25 cellular contexts compared by ENCODE assay signal in the genomic region with DNA sequence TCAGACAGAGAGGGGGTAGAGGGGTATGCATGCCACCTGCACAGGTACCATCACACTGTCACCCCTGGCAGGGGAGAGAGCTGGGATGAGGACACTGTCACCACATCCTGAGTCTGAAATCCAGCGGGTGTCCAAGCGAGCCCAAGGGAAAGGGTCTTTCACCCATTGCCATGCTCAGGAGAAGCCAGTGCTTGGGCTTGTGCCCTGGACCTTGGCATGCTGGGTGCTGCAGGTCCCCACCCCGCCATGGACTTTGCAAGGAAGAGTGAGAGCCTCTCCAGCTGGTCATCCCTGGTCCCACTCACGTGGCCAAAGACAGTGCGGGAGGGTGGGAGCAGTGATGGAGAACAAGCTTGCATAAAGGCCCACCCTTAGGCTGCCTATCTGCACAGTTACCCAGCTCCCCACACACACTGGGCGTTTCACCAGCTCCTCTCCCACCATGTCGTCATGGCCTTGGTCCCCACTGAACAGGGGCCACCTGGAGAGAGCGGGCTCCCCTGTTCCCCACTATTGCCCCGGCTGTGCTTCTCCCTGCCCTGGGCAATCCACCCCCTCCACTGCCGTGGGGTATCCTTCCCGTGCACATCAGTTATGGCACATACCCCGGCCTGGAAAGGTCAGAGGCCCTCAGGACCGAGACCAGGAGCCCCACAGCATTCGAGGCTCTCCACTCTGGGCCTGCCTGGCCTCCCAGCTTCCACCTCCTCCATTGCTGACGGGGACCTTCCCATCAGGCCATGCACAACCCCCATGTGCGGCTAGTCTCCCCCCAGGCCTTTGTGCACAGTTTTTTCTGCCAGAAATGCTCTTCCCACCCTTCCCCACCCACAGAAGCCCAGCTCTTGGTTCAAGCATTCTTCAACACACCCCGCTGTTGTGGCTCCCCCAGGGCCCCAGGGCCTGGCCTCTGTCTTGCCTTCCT.
"Had no signal": no experiment of that assay in that cellular context is flagged by ENCODE, and none has a peak within 500 bp of the region (broad histone marks: within the 10 kb centered on the region; RNA-seq: fewer than 3 reads in every experiment).

No MANE protein-coding gene starts in this region.

- DNase-seq: activated CD8-positive, alpha-beta memory T cell treated with anti-CD3 and anti-CD28 coated beads for 24 hours; activated CD8-positive, alpha-beta memory T cell treated with anti-CD3 and anti-CD28 coated beads, Interleukin-2, amount 50 U/mL, for 4 hours; activated naive CD4-positive, alpha-beta T cell treated with anti-CD3 and anti-CD28 coated beads for 36 hours; activated T-cell treated with anti-CD3 and anti-CD28 coated beads, Interleukin-2, amount 50 U/mL, for 24 hours; anterior cingulate cortex; effector CD8-positive, alpha-beta T cell; glutamatergic neuron; mucosa of descending colon; nephron progenitor cell; occipital lobe; stimulated activated CD4-positive, alpha-beta T cell treated with anti-CD3 and anti-CD28 coated beads, Interleukin-2, amount 100 ng/mL, for 48 hours; stimulated activated CD8-positive, alpha-beta memory T cell treated with anti-CD3 and anti-CD28 coated beads, Interleukin-4, amount 100 ng/mL, for 48 hours; stimulated activated naive CD4-positive, alpha-beta T cell; T-helper 9 cell; thyroid gland had no signal

- H3K27ac ChIP-seq: esophagus muscularis mucosa, hepatocyte, right lobe of liver, thyroid gland had no signal

- H3K9me3 ChIP-seq: mucosa of descending colon, right lobe of liver, thyroid gland had no signal

- ATAC-seq: activated T-helper 17 cell treated with anti-CD3 and anti-CD28 coated beads, Interleukin-2, amount 50 U/mL, for 72 hours; mucosa of descending colon had no signal

- H3K4me1 Mint-ChIP-seq: activated T-helper 17 cell treated with anti-CD3 and anti-CD28 coated beads, Interleukin-2, amount 50 U/mL, for 72 hours; memory B cell had no signal

- H3K9me3 Mint-ChIP-seq: activated naive CD4-positive, alpha-beta T cell treated with anti-CD3 and anti-CD28 coated beads for 36 hours; activated T-cell treated with anti-CD3 and anti-CD28 coated beads, Interleukin-2, amount 50 U/mL, for 24 hours; activated T-helper 17 cell treated with anti-CD3 and anti-CD28 coated beads, Interleukin-2, amount 50 U/mL, for 72 hours; dendritic cell treated with granulocyte-macrophage colony-stimulating factor and Interleukin-4, amounts not matched to agents 40 ng/mL and 50 ng/mL, for 4 days had no signal

- H3K36me3 Mint-ChIP-seq: brain, memory B cell had no signal

- H3K27me3 ChIP-seq: hepatocyte, right lobe of liver, thyroid gland had no signal

- H3K79me2 ChIP-seq: hepatocyte had no signal

- H3K4me3 Mint-ChIP-seq: activated naive CD4-positive, alpha-beta T cell treated with anti-CD3 and anti-CD28 coated beads for 36 hours; activated T-cell treated with anti-CD3 and anti-CD28 coated beads, Interleukin-2, amount 50 U/mL, for 24 hours; activated T-helper 17 cell treated with anti-CD3 and anti-CD28 coated beads, Interleukin-2, amount 50 U/mL, for 72 hours; brain; dendritic cell treated with granulocyte-macrophage colony-stimulating factor and Interleukin-4, amounts not matched to agents 40 ng/mL and 50 ng/mL, for 4 days; memory B cell; nephron progenitor cell had no signal

- H3K4me1 ChIP-seq: right lobe of liver had no signal

- FAIRE-seq: frontal cortex, urothelium cell line had no signal

- H3K36me3 ChIP-seq: esophagus muscularis mucosa, right lobe of liver, thyroid gland had no signal

- H2AFZ ChIP-seq: hepatocyte had no signal

- H3K27me3 Mint-ChIP-seq: dendritic cell treated with granulocyte-macrophage colony-stimulating factor and Interleukin-4, amounts not matched to agents 40 ng/mL and 50 ng/mL, for 4 days; memory B cell had no signal

- H3K4me2 ChIP-seq: hepatocyte, smooth muscle cell had no signal

- H3K27ac Mint-ChIP-seq: activated naive CD4-positive, alpha-beta T cell treated with anti-CD3 and anti-CD28 coated beads for 36 hours; activated T-cell treated with anti-CD3 and anti-CD28 coated beads, Interleukin-2, amount 50 U/mL, for 24 hours; activated T-helper 17 cell treated with anti-CD3 and anti-CD28 coated beads, Interleukin-2, amount 50 U/mL, for 72 hours; dendritic cell treated with granulocyte-macrophage colony-stimulating factor and Interleukin-4, amounts not matched to agents 40 ng/mL and 50 ng/mL, for 4 days; memory B cell; nephron progenitor cell had no signal

- H3K4me3 ChIP-seq: esophagus muscularis mucosa, hepatocyte, mucosa of descending colon, right lobe of liver, smooth muscle cell, thyroid gland had no signal
